9 cellular contexts compared by ENCODE assay signal in the genomic region with DNA sequence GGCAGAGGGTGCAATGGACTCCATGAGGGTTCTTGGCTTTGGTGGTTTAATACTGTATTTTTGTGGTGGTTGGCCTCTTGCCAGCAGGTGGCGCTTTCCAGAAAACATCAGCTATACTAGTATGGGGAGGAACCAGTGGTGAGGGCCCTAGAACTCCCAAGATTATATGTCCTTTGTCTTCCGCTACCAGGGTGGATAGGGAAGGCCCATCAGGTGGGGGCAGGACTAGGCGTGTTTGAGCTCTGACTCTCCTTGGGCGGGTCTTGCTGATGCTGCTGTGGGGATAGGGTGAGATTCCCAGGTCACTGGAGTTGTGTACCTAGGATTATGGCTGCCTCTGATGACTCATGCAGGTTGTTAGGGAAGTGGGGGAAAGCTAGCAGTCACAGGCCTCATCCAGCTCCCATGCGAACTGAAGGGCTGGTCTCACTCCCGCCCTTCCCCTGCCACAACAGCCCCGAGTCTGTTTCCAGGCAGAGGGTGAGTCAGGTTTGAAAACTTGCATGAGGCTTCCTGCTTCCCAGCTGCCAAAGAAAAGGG.
DNase-seq lines count a peak whose midpoint lies in the region; ATAC-seq and TF ChIP-seq lines count a peak whose summit lies in the region.
"Had no signal": no experiment of that assay in that cellular context is flagged by ENCODE, and none has a peak within 500 bp of the region (broad histone marks: within the 10 kb centered on the region; RNA-seq: fewer than 3 reads in every experiment).

No MANE protein-coding gene starts in this region.

- ATAC-seq in GM18858 (IDR thresholded peaks at IDR 0.05; ENCODE audit: unreplicated experiment) (peak; percentile 52), HG03378 (IDR thresholded peaks at IDR 0.05; ENCODE audit: unreplicated experiment) (peak; percentile 68)

- no peaks in the 10 kb centered on the region for H3K4me1 ChIP-seq in CD8-positive, alpha-beta memory T cell (ENCODE audit: insufficient read depth, low read length)
- no peaks in the 10 kb centered on the region for H3K4me1 ChIP-seq in right atrium auricular region

- H3K9me3 Mint-ChIP-seq in CD8-positive, alpha-beta memory T cell, result peaks cover 0 to 12% (median 5%) of the 10 kb centered on the region in 5 donors

- H3K9me3 ChIP-seq in CD8-positive, alpha-beta memory T cell (ENCODE audit: low read length), result no peaks in the 10 kb centered on the region
- no peaks in the 10 kb centered on the region for H3K9me3 ChIP-seq in right atrium auricular region

- H3K27ac ChIP-seq in CD8-positive, alpha-beta memory T cell (ENCODE audit: low read depth, low read length), result no peak overlapping the region
- no peak overlapping the region for H3K27ac ChIP-seq in right atrium auricular region

- H3K4me3 Mint-ChIP-seq in CD8-positive, alpha-beta memory T cell, result no peak overlapping the region
- H3K4me3 Mint-ChIP-seq: IgD-negative memory B cell had no signal

- TF ChIP-seq CTCF in AG10803 (conservative IDR thresholded peaks at IDR 0.05; ENCODE audit: low read length), result 0 out of 2 replicates have a peak, but pooled peaks have one; percentile 6
- no peak for TF ChIP-seq CTCF in right atrium auricular region (IDR thresholded peaks at IDR 0.05)

- peak; percentile 58 for DNase-seq in AG10803 (ENCODE audit: low read depth)
- DNase-seq in SK-N-DZ (ENCODE audit: low spot score), result peak; percentile 18
- DNase-seq in iPS DF 4.7 (ENCODE audit: extremely low read depth, low spot score), result peak; percentile 16
- DNase-seq in T-helper 9 cell, result no peak
- no peak for DNase-seq in CD8-positive, alpha-beta memory T cell
- DNase-seq in right atrium auricular region (ENCODE audit: low spot score), result no peak

- H3K36me3 ChIP-seq in CD8-positive, alpha-beta memory T cell (ENCODE audit: insufficient read depth, low read length), result no peaks in the 10 kb centered on the region
- no peaks in the 10 kb centered on the region for H3K36me3 ChIP-seq in right atrium auricular region

- H3K27ac Mint-ChIP-seq in CD8-positive, alpha-beta memory T cell, result no peak overlapping the region
- H3K27ac Mint-ChIP-seq: IgD-negative memory B cell had no signal

- POLR2A ChIA-PET in CD8-positive, alpha-beta memory T cell (lab: Charles Lee), result no interaction called here

- H3K4me3 ChIP-seq in AG10803 (ENCODE audit: low read length) (no peak overlapping the region), right atrium auricular region (no peak overlapping the region)
- H3K4me3 ChIP-seq in CD8-positive, alpha-beta memory T cell (ENCODE audit: low read length), result no peak overlapping the region

- H3K27me3 ChIP-seq in CD8-positive, alpha-beta memory T cell (ENCODE audit: insufficient read depth, low read length, poor library complexity, severe bottlenecking), result no peaks in the 10 kb centered on the region
- H3K27me3 ChIP-seq in right atrium auricular region, result no peaks in the 10 kb centered on the region

- CTCF ChIA-PET in CD8-positive, alpha-beta memory T cell (lab: Charles Lee), result no interaction called here

- no peaks in the 10 kb centered on the region for H3K36me3 Mint-ChIP-seq in CD8-positive, alpha-beta memory T cell
- H3K36me3 Mint-ChIP-seq: IgD-negative memory B cell had no signal

- H3K27me3 Mint-ChIP-seq in CD8-positive, alpha-beta memory T cell, result peaks cover 0 to 3% of the 10 kb centered on the region in 2 donors
- H3K27me3 Mint-ChIP-seq: IgD-negative memory B cell had no signal

- H3K4me1 Mint-ChIP-seq in CD8-positive, alpha-beta memory T cell, result no peaks in the 10 kb centered on the region
- H3K4me1 Mint-ChIP-seq: IgD-negative memory B cell had no signal

Comparison
In these comparisons a context has a peak if more than half of its experiments do, and no peak if none do; other contexts are left out.
1. DNase-seq: peak in AG10803 (single experiment), SK-N-DZ (single experiment) and iPS DF 4.7 (single experiment); none in T-helper 9 cell (single experiment), CD8-positive, alpha-beta memory T cell (0 of 5) and right atrium auricular region (single experiment).